ENCODE assay signal across 8 cellular contexts in genomic region chrX:135185795-135186443, GRCh38. TPM values are rescaled to one million over a fixed set of nuclear protein-coding genes. Genes with fewer than 3 reads are reported as not detected.
A peak's percentile ranks its signal among the peaks of the same experiment; 100 is the strongest.
DNase-seq lines count a peak whose midpoint lies in the region; ATAC-seq, FAIRE-seq and TF ChIP-seq lines count a peak whose summit lies in the region.

No MANE protein-coding gene starts in this region.

- CTCF ChIA-PET in GM10248 (lab: Yijun Ruan, JAX): interaction anchor here (0.7 to 1.5 kb wide), 8 partner anchors 10 to 295 kb away, joined by 3 to 11 read pairs (median 3); no protein-coding TSS in a partner anchor
- CTCF ChIA-PET in activated CD4-positive, alpha-beta T cell treated with anti-CD3 and anti-CD28 coated beads for 36 hours (lab: Charles Lee): interaction anchor here (0.6 to 1.1 kb wide), 3 partner anchors 73 to 223 kb away, joined by 3 to 6 read pairs (median 3); no protein-coding TSS in a partner anchor

- FAIRE-seq in pancreas (lab: Jason Lieb, UNC): no peak

- H3K27me3 ChIP-seq in fibroblast of lung (ENCODE audit: control insufficient read depth, insufficient read depth, low read length) (no peaks in the 10 kb centered on the region), pancreas (peaks cover 0 to 7% (median 0%) of the 10 kb centered on the region in 4 donors)

- TF ChIP-seq CTCF in AG10803 (conservative IDR thresholded peaks at IDR 0.05; ENCODE audit: low read length) (peak; percentile 68), GM10248 (IDR thresholded peaks at IDR 0.05; ENCODE audit: control extremely low read depth, extremely low read depth, low read depth, missing control alignments) (peak; percentile 43), HFF-Myc (IDR thresholded peaks at IDR 0.05; ENCODE audit: low read depth, low read length, missing control alignments) (peak; percentile 44), fibroblast of lung (conservative IDR thresholded peaks at IDR 0.05 in 1 of 2, IDR thresholded peaks at IDR 0.05 in 1 of 2; ENCODE audit: low read depth in 1 of 2, low read length in 2 of 2) (peak; percentile 43 to 63), pancreas (IDR thresholded peaks at IDR 0.05) (peak; percentile 10 to 18 (median 16))

- ATAC-seq in activated CD4-positive, alpha-beta T cell treated with anti-CD3 and anti-CD28 coated beads for 36 hours: peak; percentile 83
- peak in 3 of 4 donors; percentile 81 to 88 (median 86) for ATAC-seq in pancreas

- POLR2A ChIA-PET in GM10248 (lab: Yijun Ruan, JAX): no interaction called here
- POLR2A ChIA-PET in activated CD4-positive, alpha-beta T cell treated with anti-CD3 and anti-CD28 coated beads for 36 hours (lab: Charles Lee): no interaction called here

- H4K20me1 ChIP-seq in fibroblast of lung (ENCODE audit: control insufficient read depth, extremely low read depth, insufficient read depth, low read length): no peaks in the 10 kb centered on the region

- H3K27me3 Mint-ChIP-seq in activated CD4-positive, alpha-beta T cell treated with anti-CD3 and anti-CD28 coated beads for 36 hours: peaks cover 20% of the 10 kb centered on the region

- peak; percentile 62 for DNase-seq in AG10803 (ENCODE audit: low read depth)
- DNase-seq in GM10248 (ENCODE audit: extremely low spot score): peak; percentile 49
- peak; percentile 22 for DNase-seq in HFF-Myc (ENCODE audit: extremely low read depth, low read depth)
- peak; percentile 37 for DNase-seq in NCI-H1105 (lab: John Stamatoyannopoulos, UW)
- DNase-seq in activated CD4-positive, alpha-beta T cell treated with anti-CD3 and anti-CD28 coated beads for 36 hours: peak; percentile 46
- peak; percentile 35 to 69 for DNase-seq in fibroblast of lung (ENCODE audit: low read depth in 2 of 2)
- peak in 2 of 6 donors; percentile 3 to 44 for DNase-seq in pancreas
- DNase-seq in NK-92 (lab: John Stamatoyannopoulos, UW; ENCODE audit: unreplicated experiment): no peak

- H3K4me2 ChIP-seq in fibroblast of lung (ENCODE audit: extremely low read depth, insufficient read depth, low read length): no peak overlapping the region

- H3K4me3 Mint-ChIP-seq in activated CD4-positive, alpha-beta T cell treated with anti-CD3 and anti-CD28 coated beads for 36 hours: no peak overlapping the region

- intact Hi-C loops in activated CD4-positive, alpha-beta T cell treated with anti-CD3 and anti-CD28 coated beads for 36 hours (cut with DNase I, micrococcal nuclease): loop anchor here in 1 of 2 experiments (1.0 to 5.0 kb wide), 2 partner anchors 99 to 221 kb away; no protein-coding TSS in a partner anchor
- intact Hi-C loops in pancreas (cut with DNase I): no loop called here

- H3K4me1 Mint-ChIP-seq in activated CD4-positive, alpha-beta T cell treated with anti-CD3 and anti-CD28 coated beads for 36 hours: no peaks in the 10 kb centered on the region

- H3K9me3 ChIP-seq in fibroblast of lung (ENCODE audit: control insufficient read depth, insufficient read depth, low read depth, low read length) (no peaks in the 10 kb centered on the region), pancreas (no peaks in the 10 kb centered on the region)

- H3K27ac Mint-ChIP-seq in activated CD4-positive, alpha-beta T cell treated with anti-CD3 and anti-CD28 coated beads for 36 hours: no peak overlapping the region

- H3K27ac ChIP-seq in fibroblast of lung (ENCODE audit: insufficient read depth, low read length): no peak overlapping the region
- H3K27ac ChIP-seq in pancreas: no peak overlapping the region

- H3K36me3 Mint-ChIP-seq in activated CD4-positive, alpha-beta T cell treated with anti-CD3 and anti-CD28 coated beads for 36 hours (ENCODE audit: low read depth): no peaks in the 10 kb centered on the region

- no peaks in the 10 kb centered on the region for H3K9me3 Mint-ChIP-seq in activated CD4-positive, alpha-beta T cell treated with anti-CD3 and anti-CD28 coated beads for 36 hours (ENCODE audit: low read depth)

- H3K4me3 ChIP-seq in AG10803 (ENCODE audit: low read length): no peak overlapping the region
- no peak overlapping the region for H3K4me3 ChIP-seq in HFF-Myc (replicated peaks; ENCODE audit: low read depth, low read length)
- no peak overlapping the region for H3K4me3 ChIP-seq in fibroblast of lung (replicated peaks in 1 of 4; ENCODE audit: control extremely low read depth in 1 of 4, insufficient read depth in 1 of 4, low read depth in 3 of 4, low read length in 4 of 4)
- no peak overlapping the region for H3K4me3 ChIP-seq in pancreas

- no peak overlapping the region for H2AFZ ChIP-seq in fibroblast of lung (ENCODE audit: low read length)

- no peaks in the 10 kb centered on the region for H3K79me2 ChIP-seq in fibroblast of lung (ENCODE audit: control insufficient read depth, insufficient read depth, low read length)

- no peaks in the 10 kb centered on the region for H3K36me3 ChIP-seq in fibroblast of lung (ENCODE audit: control insufficient read depth, insufficient read depth, low read length)
- no peaks in the 10 kb centered on the region for H3K36me3 ChIP-seq in pancreas

- no peak overlapping the region for H3K9ac ChIP-seq in fibroblast of lung (ENCODE audit: insufficient read depth, low read length)

- H3K4me1 ChIP-seq in fibroblast of lung (ENCODE audit: control insufficient read depth, extremely low read depth, insufficient read depth, low read length) (no peaks in the 10 kb centered on the region), pancreas (no peaks in the 10 kb centered on the region)

- 27 to 35% methylated on average over 8 of the region's 8 CpGs for WGBS in pancreas, 2 donors

RNA-seq across cellular contexts. Expression of gene CT55, which starts 14.7 kb away (rescaled TPM):
- total RNA-seq in activated CD4-positive, alpha-beta T cell treated with anti-CD3 and anti-CD28 coated beads for 36 hours: not detected
- not detected in 2 replicates for total RNA-seq in fibroblast of lung
- polyA plus RNA-seq in fibroblast of lung: not detected in 2 replicates
- not detected in 2 replicates for polyA plus RNA-seq in fibroblast of lung (2012)
- not detected in 2 replicates for polyA minus RNA-seq in fibroblast of lung (ENCODE audit: low replicate concordance)
- total RNA-seq in pancreas: under 1 TPM in 1 of 6 donors, not detected in 5; 0.09 TPM
- not detected for polyA plus RNA-seq in pancreas

Comparison
In these comparisons a context has a peak if more than half of its experiments do, and no peak if none do; other contexts are left out.
1. CTCF ChIP-seq: peak in every context shown above with its lines; median percentile 68 in AG10803; 53 in fibroblast of lung; 44 in HFF-Myc; 43 in GM10248; 16 in pancreas.